19 cellular contexts compared by ENCODE assay signal in genomic region chr7:109479388-109479787, GRCh38.
DNase-seq lines count a peak whose midpoint lies in the region; FAIRE-seq and TF ChIP-seq lines count a peak whose summit lies in the region.
"Had no signal": no experiment of that assay in that cellular context is flagged by ENCODE, and none has a peak within 500 bp of the region (broad histone marks: within the 10 kb centered on the region; RNA-seq: fewer than 3 reads in every experiment).

No MANE protein-coding gene starts in this region.

- H3K9me3 ChIP-seq in uterus = no peaks in the 10 kb centered on the region
- H3K9me3 ChIP-seq: suprapubic skin had no signal

- intact Hi-C loops in lower leg skin (cut with DNase I; ENCODE audit: low total_unique reads) = no loop called here
- intact Hi-C loops in uterus (cut with DNase I; ENCODE audit: low total_unique reads) = no loop called here

- no peaks in the 10 kb centered on the region for H3K36me3 ChIP-seq in uterus
- H3K36me3 ChIP-seq: neural progenitor cell, suprapubic skin had no signal

- TF ChIP-seq RAD21 in Ishikawa (IDR thresholded peaks at IDR 0.05; ENCODE audit: low read depth) = peak; percentile 28; the same call in 1 of the 2 replicates

- no peak for TF ChIP-seq CTCF in lower leg skin (IDR thresholded peaks at IDR 0.05)
- no peak for TF ChIP-seq CTCF in uterus (IDR thresholded peaks at IDR 0.05)

- DNase-seq in NCI-H510A treated with DMSO at 0.1 percent for 48 hours (lab: John Stamatoyannopoulos, UW) = peak; percentile 14
- no peak for DNase-seq in NCI-H510A (lab: John Stamatoyannopoulos, UW)
- peak; percentile 48 for DNase-seq in RKO (ENCODE audit: low spot score)
- peak; percentile 1 for DNase-seq in renal cortical epithelial cell (ENCODE audit: low read depth)
- no peak for DNase-seq in lower leg skin (ENCODE audit: low spot score in 2 of 2)
- DNase-seq in GM12892 (ENCODE audit: insufficient read length) = no peak
- no peak for DNase-seq in uterus
- DNase-seq: activated CD4-positive, alpha-beta T cell treated with anti-CD3 and anti-CD28 coated beads, Interleukin-2, amount 50 U/mL, for 4 hours; amniotic stem cell; immature natural killer cell; NCI-H446 treated with DMSO at 0.1 percent for 48 hours; right cardiac atrium had no signal

- no peak overlapping the region for H3K27ac ChIP-seq in uterus
- H3K27ac ChIP-seq: neural progenitor cell, suprapubic skin had no signal

- H3K4me1 ChIP-seq in uterus = no peaks in the 10 kb centered on the region
- H3K4me1 ChIP-seq: neural progenitor cell, suprapubic skin had no signal

- no peaks in the 10 kb centered on the region for H3K27me3 ChIP-seq in uterus
- H3K27me3 ChIP-seq: neural progenitor cell, suprapubic skin had no signal

- TF ChIP-seq POLR2A in lower leg skin (IDR thresholded peaks at IDR 0.05) (no peak), GM12892 (IDR thresholded peaks at IDR 0.05; ENCODE audit: low read depth, low read length) (no peak), uterus (IDR thresholded peaks at IDR 0.05) (no peak)

- no peak for FAIRE-seq in GM12892 (lab: Jason Lieb, UNC)
- FAIRE-seq: colon, endothelial cell of umbilical vein, GM18507, HTR-8/SVneo had no signal

- 41 to 49% methylated on average over 2 of the region's 2 CpGs for WGBS in lower leg skin, 2 donors

- no peak overlapping the region for H3K4me3 ChIP-seq in lower leg skin (ENCODE audit: low read depth, poor library complexity, severe bottlenecking)
- H3K4me3 ChIP-seq in uterus = no peak overlapping the region
- H3K4me3 ChIP-seq: neural progenitor cell, suprapubic skin had no signal

- no peak for TF ChIP-seq EP300 in Ishikawa (IDR thresholded peaks at IDR 0.05; ENCODE audit: borderline replicate concordance)

TF ChIP-seq in Ishikawa, 13 proteins besides CTCF, POLR2A, EP300 and RAD21:
- TF ChIP-seq MAX (IDR thresholded peaks at IDR 0.05) = no peak
- TF ChIP-seq REST (IDR thresholded peaks at IDR 0.05; ENCODE audit: low read depth) = no peak
- no peak for TF ChIP-seq ZBTB7A (IDR thresholded peaks at IDR 0.05; ENCODE audit: low read depth)
- TF ChIP-seq NFIC (IDR thresholded peaks at IDR 0.05) = no peak
- TF ChIP-seq USF1 (IDR thresholded peaks at IDR 0.05) = no peak
- no peak for TF ChIP-seq CEBPB (IDR thresholded peaks at IDR 0.05)
- TF ChIP-seq FOXM1 (IDR thresholded peaks at IDR 0.05; ENCODE audit: borderline replicate concordance, low read depth) = no peak
- TF ChIP-seq CREB1 (IDR thresholded peaks at IDR 0.05; ENCODE audit: low read depth) = no peak
- no peak for TF ChIP-seq TEAD4 (IDR thresholded peaks at IDR 0.05)
- TF ChIP-seq EGR1 (IDR thresholded peaks at IDR 0.05) = no peak
- TF ChIP-seq TCF12 (IDR thresholded peaks at IDR 0.05; ENCODE audit: low read depth) = no peak
- no peak for TF ChIP-seq YY1 (IDR thresholded peaks at IDR 0.05; ENCODE audit: low read depth)
- no peak for TF ChIP-seq TAF1 (IDR thresholded peaks at IDR 0.05; ENCODE audit: low read depth)
TF ChIP-seq in Ishikawa: peak in this region for 0.

Comparison
In these comparisons a context has a peak if more than half of its experiments do, and no peak if none do; other contexts are left out.
1. DNase-seq: peak in NCI-H510A treated with DMSO at 0.1 percent for 48 hours (single experiment), RKO (single experiment) and renal cortical epithelial cell (single experiment); none in NCI-H510A (single experiment), lower leg skin (0 of 2), GM12892 (single experiment) and uterus (0 of 2).